In genomic region chr1:24322636-24323177, GRCh38 we compare ENCODE assay signal across 8 cellular contexts. TPM values are rescaled to one million over a fixed set of nuclear protein-coding genes. Genes with fewer than 3 reads are reported as not detected.
A peak's percentile ranks its signal among the peaks of the same experiment; 100 is the strongest.
DNase-seq lines count a peak whose midpoint lies in the region; ATAC-seq and TF ChIP-seq lines count a peak whose summit lies in the region.

No MANE protein-coding gene starts in this region.

- H3K4me3 ChIP-seq in left ventricle myocardium inferior (peak overlapping the region; percentile 68), mononuclear cell (ENCODE audit: low read length) (peak overlapping the region; percentile 42), vagina (peak overlapping the region; percentile 56 to 57)

- no peaks in the 10 kb centered on the region for H3K9me3 ChIP-seq in left ventricle myocardium inferior (replicated peaks)
- no peaks in the 10 kb centered on the region for H3K9me3 ChIP-seq in mononuclear cell (ENCODE audit: low read depth, low read length)
- no peaks in the 10 kb centered on the region for H3K9me3 ChIP-seq in vagina

- intact Hi-C loops in left ventricle myocardium inferior (cut with micrococcal nuclease) (no loop called here), cardiac septum (cut with DNase I) (no loop called here), vagina (cut with DNase I) (no loop called here)

- TF ChIP-seq CTCF in left ventricle myocardium inferior (IDR thresholded peaks at IDR 0.05; ENCODE audit: borderline replicate concordance) = no peak
- no peak for TF ChIP-seq CTCF in chondrocyte (IDR thresholded peaks at IDR 0.05)
- TF ChIP-seq CTCF in vagina (IDR thresholded peaks at IDR 0.05) = no peak

- no peak for TF ChIP-seq POLR2A in vagina (IDR thresholded peaks at IDR 0.05)

- H3K36me3 ChIP-seq in left ventricle myocardium inferior (no peaks in the 10 kb centered on the region), vagina (no peaks in the 10 kb centered on the region)

- peaks cover 15% of the 10 kb centered on the region for H3K4me1 ChIP-seq in left ventricle myocardium inferior
- peaks cover 38% of the 10 kb centered on the region for H3K4me1 ChIP-seq in mononuclear cell (ENCODE audit: insufficient read depth, low read length)
- H3K4me1 ChIP-seq in vagina = peaks cover 42% of the 10 kb centered on the region

- peaks cover 59% of the 10 kb centered on the region for H3K27me3 ChIP-seq in left ventricle myocardium inferior (ENCODE audit: low read depth)
- H3K27me3 ChIP-seq in mononuclear cell (ENCODE audit: insufficient read depth, low read length) = peaks cover 71% of the 10 kb centered on the region
- no peaks in the 10 kb centered on the region for H3K27me3 ChIP-seq in vagina

- peak overlapping the region; percentile 57 for H3K27ac Mint-ChIP-seq in chondrocyte (ENCODE audit: unreplicated experiment)

- no peaks in the 10 kb centered on the region for H3K9me3 Mint-ChIP-seq in chondrocyte (ENCODE audit: low read depth)

- DNase-seq in left ventricle myocardium inferior (no peak), cardiac septum (ENCODE audit: low spot score) (no peak), chondrocyte (ENCODE audit: low spot score) (no peak), vagina (ENCODE audit: extremely low spot score in 2 of 2) (no peak), ureter (ENCODE audit: low spot score) (no peak), NCI-H748 treated with DMSO at 0.1 percent for 48 hours (lab: John Stamatoyannopoulos, UW) (no peak)

- peaks cover 23% of the 10 kb centered on the region for H3K27me3 Mint-ChIP-seq in chondrocyte (ENCODE audit: low read depth)

- ATAC-seq in GM18868 (IDR thresholded peaks at IDR 0.05; ENCODE audit: unreplicated experiment) = no peak

- peak overlapping the region; percentile 79 for H3K4me3 Mint-ChIP-seq in chondrocyte (ENCODE audit: unreplicated experiment)

- H3K27ac ChIP-seq in left ventricle myocardium inferior (replicated peaks) = no peak overlapping the region
- H3K27ac ChIP-seq in vagina = peak overlapping the region; percentile 76

- peaks cover 38% of the 10 kb centered on the region for H3K4me1 Mint-ChIP-seq in chondrocyte (ENCODE audit: low read depth)

- H3K36me3 Mint-ChIP-seq in chondrocyte (ENCODE audit: low read depth) = no peaks in the 10 kb centered on the region

RNA-seq across cellular contexts. Expression of gene GRHL3, which starts 3.5 kb away (rescaled TPM):
- total RNA-seq in left ventricle myocardium inferior (not detected), cardiac septum (not detected), chondrocyte (0.07 TPM in 1 of 3 replicates, not detected in the others), mononuclear cell (not detected), vagina (58.7 TPM), ureter (140 TPM)

Comparison
In these comparisons a context has a peak if more than half of its experiments do, and no peak if none do; other contexts are left out.
1. RNA of gene GRHL3, which starts 3.5 kb away (total RNA-seq): 140 TPM in ureter (single experiment) and 58.7 TPM in vagina (single experiment); 0.07 TPM in chondrocyte, not detected in cardiac septum (single experiment), not detected in left ventricle myocardium inferior (single experiment) and not detected in mononuclear cell (single experiment); every median in the first group is over 10 times any median in the second.
2. Peak in every context shown above with its lines, with median percentiles within 50 percentile points of each other: H3K4me3 ChIP-seq.